In genomic region chr13:72221276-72221962, GRCh38 we compare ENCODE assay signal across 10 cellular contexts.
A peak's percentile ranks its signal among the peaks of the same experiment; 100 is the strongest.
DNase-seq lines count a peak whose midpoint lies in the region; ATAC-seq and TF ChIP-seq lines count a peak whose summit lies in the region.
"Had no signal": no experiment of that assay in that cellular context is flagged by ENCODE, and none has a peak within 500 bp of the region (broad histone marks: within the 10 kb centered on the region; RNA-seq: fewer than 3 reads in every experiment).

No MANE protein-coding gene starts in this region.

- no peaks in the 10 kb centered on the region; a peak in 2 of 4 replicates for H3K4me1 ChIP-seq in SK-N-SH (ENCODE audit: control insufficient read depth in 1 of 2, insufficient read depth in 2 of 2, low read depth in 1 of 2, low read length in 1 of 2)
- no peaks in the 10 kb centered on the region for H3K4me1 ChIP-seq in uterus

- H4K20me1 ChIP-seq in SK-N-SH (ENCODE audit: insufficient read depth): no peaks in the 10 kb centered on the region

- H3K9me3 ChIP-seq in SK-N-SH (no peaks in the 10 kb centered on the region), uterus (no peaks in the 10 kb centered on the region)
- H3K9me3 ChIP-seq: thoracic aorta had no signal

- no peak overlapping the region for H2AFZ ChIP-seq in SK-N-SH (ENCODE audit: low read depth)

- WGBS in SK-N-SH (ENCODE audit: low lambda C conversion rate): 74% methylated on average over 2 of the region's 9 CpGs

- intact Hi-C loops in uterus (cut with DNase I; ENCODE audit: low total_unique reads) (no loop called here), posterior vena cava (cut with DNase I) (no loop called here)

- no peak for TF ChIP-seq RAD21 in SK-N-SH (IDR thresholded peaks at IDR 0.05; ENCODE audit: low read length)

- no peaks in the 10 kb centered on the region for H3K79me2 ChIP-seq in SK-N-SH (ENCODE audit: insufficient read depth)

- H3K9ac ChIP-seq in SK-N-SH: no peak overlapping the region

- no peak for TF ChIP-seq POLR2A in uterus (IDR thresholded peaks at IDR 0.05)

- no peaks in the 10 kb centered on the region for H3K9me2 ChIP-seq in SK-N-SH

- TF ChIP-seq CTCF in GM13976 (IDR thresholded peaks at IDR 0.05; ENCODE audit: borderline replicate concordance, control extremely low read depth, extremely low read depth, insufficient read depth, missing control alignments): peak; percentile 48
- TF ChIP-seq CTCF in SK-N-SH (IDR thresholded peaks at IDR 0.05): peak; percentile 57
- no peak for TF ChIP-seq CTCF in uterus (IDR thresholded peaks at IDR 0.05)

- CTCF ChIA-PET in SK-N-SH (lab: Yijun Ruan, JAX): interaction anchor here (1.7 kb wide), 1 partner anchor 12 kb away, joined by 4 read pairs; no protein-coding TSS in a partner anchor

- DNase-seq in GM13976 (ENCODE audit: low spot score) (peak; percentile 3), SK-N-SH (no peak), iPS DF 19.7 (ENCODE audit: low read depth, low spot score) (peak; percentile 57), uterus (no peak), posterior vena cava (ENCODE audit: low spot score) (no peak)
- no peak for DNase-seq in activated CD4-positive, alpha-beta T cell treated with anti-CD3 and anti-CD28 coated beads, Interleukin-2, amount 50 U/mL, for 1 hour

- H3K36me3 ChIP-seq in SK-N-SH (replicated peaks in 1 of 2; ENCODE audit: control insufficient read depth in 1 of 2, insufficient read depth in 2 of 2, low read length in 1 of 2): no peaks in the 10 kb centered on the region
- no peaks in the 10 kb centered on the region for H3K36me3 ChIP-seq in uterus
- H3K36me3 ChIP-seq: thoracic aorta had no signal

- H3K27ac ChIP-seq in SK-N-SH (ENCODE audit: low read depth in 2 of 2, low read length in 1 of 2) (no peak overlapping the region), uterus (no peak overlapping the region)
- H3K27ac ChIP-seq: SK-N-MC, thoracic aorta had no signal

- no peaks in the 10 kb centered on the region for H3K27me3 ChIP-seq in SK-N-SH (ENCODE audit: insufficient read depth)
- H3K27me3 ChIP-seq in uterus: no peaks in the 10 kb centered on the region

- H3F3A ChIP-seq in SK-N-SH (replicated peaks; ENCODE audit: insufficient read depth): no peaks in the 10 kb centered on the region

- POLR2A ChIA-PET in SK-N-SH (lab: Yijun Ruan, JAX): no interaction called here

- in situ Hi-C loops in GM13976 (cut with MboI; ENCODE audit: low sequenced_read_pairs, unreplicated experiment): no loop called here

- ATAC-seq in HG03103 (IDR thresholded peaks at IDR 0.05; ENCODE audit: low read depth, unreplicated experiment) (peak; percentile 64), GM19035 (IDR thresholded peaks at IDR 0.05; ENCODE audit: unreplicated experiment) (no peak)

- TF ChIP-seq EP300 in SK-N-SH (IDR thresholded peaks at IDR 0.05; ENCODE audit: borderline replicate concordance in 1 of 2, low read depth in 1 of 2, low read length in 1 of 2): no peak

- no peak overlapping the region for H3K4me2 ChIP-seq in SK-N-SH

- H3K4me3 ChIP-seq in SK-N-SH (ENCODE audit: low read depth in 2 of 2, low read length in 1 of 2) (no peak overlapping the region; a peak in 1 of 4 replicates), uterus (no peak overlapping the region)
- H3K4me3 ChIP-seq: SK-N-MC, thoracic aorta had no signal

TF ChIP-seq in SK-N-SH, 30 proteins besides CTCF, POLR2A, EP300 and RAD21:
- TF ChIP-seq FOXM1 (IDR thresholded peaks at IDR 0.05; ENCODE audit: low read depth) (no peak), GABPA (IDR thresholded peaks at IDR 0.05; ENCODE audit: low read depth) (no peak), FOSL2 (IDR thresholded peaks at IDR 0.05; ENCODE audit: borderline replicate concordance, low read depth) (no peak)

Comparison
In these comparisons a context has a peak if more than half of its experiments do, and no peak if none do; other contexts are left out.
1. DNase-seq: peak in GM13976 (single experiment) and iPS DF 19.7 (single experiment); none in SK-N-SH (single experiment), uterus (0 of 2), activated CD4-positive, alpha-beta T cell treated with anti-CD3 and anti-CD28 coated beads, Interleukin-2, amount 50 U/mL, for 1 hour (single experiment) and posterior vena cava (single experiment).
2. CTCF ChIP-seq: peak in GM13976 (single experiment) and SK-N-SH (single experiment); none in uterus (0 of 4).